ENCODE assay signal across 8 cellular contexts in genomic region chr3:61251174-61251972, GRCh38. TPM values are rescaled to one million over a fixed set of nuclear protein-coding genes. Genes with fewer than 3 reads are reported as not detected.
DNase-seq lines count a peak whose midpoint lies in the region; TF ChIP-seq lines count a peak whose summit lies in the region.

FHIT (minus strand) TSS chr3:61251452.

- no peak for TF ChIP-seq RAD21 in SK-N-SH (IDR thresholded peaks at IDR 0.05; ENCODE audit: low read length)

- no peaks in the 10 kb centered on the region for H3K9me3 ChIP-seq in SK-N-SH

- DNase-seq in HFF-Myc (ENCODE audit: extremely low read depth, low read depth) (peak; percentile 76), MV-4-11 (lab: John Stamatoyannopoulos, UW) (peak; percentile 90), SK-N-SH (peak; percentile 95), globus pallidus (ENCODE audit: low spot score) (peak; percentile 97), non-pigmented ciliary epithelial cell (ENCODE audit: low read depth) (peak; percentile 82), superior temporal gyrus (ENCODE audit: extremely low spot score) (peak; percentile 99)
- peak; percentile 95 for DNase-seq in activated naive CD4-positive, alpha-beta T cell treated with anti-CD3 and anti-CD28 coated beads, Interleukin-2, amount 50 U/mL, for 16 hours

- POLR2A ChIA-PET in SK-N-SH (lab: Yijun Ruan, JAX): no interaction called here

- CTCF ChIA-PET in SK-N-SH (lab: Yijun Ruan, JAX): no interaction called here

- H3K36me3 ChIP-seq in SK-N-SH (replicated peaks in 1 of 2; ENCODE audit: control insufficient read depth in 1 of 2, insufficient read depth in 2 of 2, low read length in 1 of 2): no peaks in the 10 kb centered on the region

- no peak for TF ChIP-seq CTCF in HFF-Myc (IDR thresholded peaks at IDR 0.05; ENCODE audit: low read depth, low read length, missing control alignments)
- no peak for TF ChIP-seq CTCF in SK-N-SH (IDR thresholded peaks at IDR 0.05)

- no peaks in the 10 kb centered on the region for H3K79me2 ChIP-seq in SK-N-SH (ENCODE audit: insufficient read depth)

- H3K27me3 ChIP-seq in SK-N-SH (ENCODE audit: insufficient read depth): no peaks in the 10 kb centered on the region; the same call in 1 of the 2 replicates

- no peaks in the 10 kb centered on the region for H3F3A ChIP-seq in SK-N-SH (replicated peaks; ENCODE audit: insufficient read depth)

- no peak for TF ChIP-seq EP300 in SK-N-SH (IDR thresholded peaks at IDR 0.05; ENCODE audit: borderline replicate concordance in 1 of 2, low read depth in 1 of 2, low read length in 1 of 2)

- peak within 1 kb of the TSS in 1 of 2 experiments; percentile 69; a peak in 1 of 4 replicates for H3K27ac ChIP-seq in SK-N-SH (ENCODE audit: low read depth in 2 of 2, low read length in 1 of 2)

- H3K4me3 ChIP-seq in GM08714 (ENCODE audit: low read length) (peak within 1 kb of the TSS; percentile 76), HFF-Myc (replicated peaks; ENCODE audit: low read depth, low read length) (peak within 1 kb of the TSS; percentile 70), SK-N-SH (ENCODE audit: low read depth in 2 of 2, low read length in 1 of 2) (peak within 1 kb of the TSS; percentile 76 to 84)

- WGBS in SK-N-SH (ENCODE audit: low lambda C conversion rate): 1% methylated on average over 21 of the region's 41 CpGs

- peak within 1 kb of the TSS; percentile 85 for H3K4me2 ChIP-seq in SK-N-SH

- H3K9ac ChIP-seq in SK-N-SH: peak within 1 kb of the TSS; percentile 66

- H2AFZ ChIP-seq in SK-N-SH (ENCODE audit: low read depth): peak within 1 kb of the TSS; percentile 99

- no peaks in the 10 kb centered on the region for H4K20me1 ChIP-seq in SK-N-SH (ENCODE audit: insufficient read depth)

- H3K9me2 ChIP-seq in SK-N-SH: no peaks in the 10 kb centered on the region

- H3K4me1 ChIP-seq in SK-N-SH (ENCODE audit: control insufficient read depth in 1 of 2, insufficient read depth in 2 of 2, low read depth in 1 of 2, low read length in 1 of 2): peaks cover 0 to 10% of the 10 kb centered on the region in 2 experiments; a peak in 2 of 4 replicates

TF ChIP-seq in SK-N-SH, 30 proteins besides CTCF, POLR2A, EP300 and RAD21:
- TF ChIP-seq TAF1 (IDR thresholded peaks at IDR 0.05; ENCODE audit: borderline replicate concordance, low read depth, low read length): no peak
- no peak for TF ChIP-seq REST (IDR thresholded peaks at IDR 0.05; ENCODE audit: low read depth, low read length)
- TF ChIP-seq EZH2phosphoT487 (IDR thresholded peaks at IDR 0.05; ENCODE audit: borderline replicate concordance, low read depth): no peak
- peak; percentile 43; the same call in 1 of the 2 replicates for TF ChIP-seq POLR2AphosphoS5 (IDR thresholded peaks at IDR 0.05; ENCODE audit: low read depth, low read length)
- TF ChIP-seq RXRA (IDR thresholded peaks at IDR 0.05; ENCODE audit: borderline replicate concordance, low read depth): no peak
- TF ChIP-seq MEF2A (IDR thresholded peaks at IDR 0.05; ENCODE audit: borderline replicate concordance, low read depth): no peak
- peak; percentile 85 for TF ChIP-seq CHD2 (IDR thresholded peaks at IDR 0.05; ENCODE audit: low read length, partially characterized antibody)
- TF ChIP-seq GABPA (IDR thresholded peaks at IDR 0.05; ENCODE audit: low read depth): peak; percentile 31; the same call in 1 of the 2 replicates
- TF ChIP-seq SIN3A (IDR thresholded peaks at IDR 0.05; ENCODE audit: borderline replicate concordance, low read depth, low read length): no peak
- TF ChIP-seq MXI1 (IDR thresholded peaks at IDR 0.05; ENCODE audit: low read depth, low read length): 0 out of 2 replicates have a peak, but pooled peaks have one; percentile 12
- no peak for TF ChIP-seq RCOR1 (IDR thresholded peaks at IDR 0.05; ENCODE audit: low read length)
- TF ChIP-seq IRF3 (IDR thresholded peaks at IDR 0.05; ENCODE audit: low read depth, low read length): peak; percentile 80
- peak; percentile 96 for TF ChIP-seq YY1 (IDR thresholded peaks at IDR 0.05; ENCODE audit: low read depth)
- TF ChIP-seq, protein P1, sequence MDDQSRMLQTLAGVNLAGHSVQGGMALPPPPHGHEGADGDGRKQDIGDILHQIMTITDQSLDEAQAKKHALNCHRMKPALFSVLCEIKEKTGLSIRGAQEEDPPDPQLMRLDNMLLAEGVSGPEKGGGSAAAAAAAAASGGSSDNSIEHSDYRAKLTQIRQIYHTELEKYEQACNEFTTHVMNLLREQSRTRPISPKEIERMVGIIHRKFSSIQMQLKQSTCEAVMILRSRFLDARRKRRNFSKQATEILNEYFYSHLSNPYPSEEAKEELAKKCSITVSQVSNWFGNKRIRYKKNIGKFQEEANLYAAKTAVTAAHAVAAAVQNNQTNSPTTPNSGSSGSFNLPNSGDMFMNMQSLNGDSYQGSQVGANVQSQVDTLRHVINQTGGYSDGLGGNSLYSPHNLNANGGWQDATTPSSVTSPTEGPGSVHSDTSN (IDR thresholded peaks at IDR 0.05): peak; percentile 100
- no peak for TF ChIP-seq JUND (IDR thresholded peaks at IDR 0.05)
- TF ChIP-seq, protein P2, sequence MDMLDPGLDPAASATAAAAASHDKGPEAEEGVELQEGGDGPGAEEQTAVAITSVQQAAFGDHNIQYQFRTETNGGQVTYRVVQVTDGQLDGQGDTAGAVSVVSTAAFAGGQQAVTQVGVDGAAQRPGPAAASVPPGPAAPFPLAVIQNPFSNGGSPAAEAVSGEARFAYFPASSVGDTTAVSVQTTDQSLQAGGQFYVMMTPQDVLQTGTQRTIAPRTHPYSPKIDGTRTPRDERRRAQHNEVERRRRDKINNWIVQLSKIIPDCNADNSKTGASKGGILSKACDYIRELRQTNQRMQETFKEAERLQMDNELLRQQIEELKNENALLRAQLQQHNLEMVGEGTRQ (IDR thresholded peaks at IDR 0.05; ENCODE audit: borderline replicate concordance, low read depth, low read length): 0 out of 2 replicates have a peak, but pooled peaks have one; percentile 1

RNA-seq across cellular contexts. Expression of gene FHIT, which starts in this region (rescaled TPM):
- polyA plus RNA-seq in SK-N-SH (2012; rRNA removed): 0.29 and 0.41 TPM in 2 replicates
- polyA plus RNA-seq in SK-N-SH (2012; cell fraction: cytosol; rRNA removed): 0.40 and 0.52 TPM in 2 replicates
- 0.72 and 0.73 TPM in 2 replicates for polyA plus RNA-seq in SK-N-SH (2012; cell fraction: nucleus; rRNA removed)

Comparison
In these comparisons a context has a peak if more than half of its experiments do, and no peak if none do; other contexts are left out.
1. Peak in DNase-seq, H3K4me3 ChIP-seq, H3K9ac ChIP-seq and H3K4me2 ChIP-seq in SK-N-SH; RNA of the gene not detected or under 1 TPM.